ENCODE assay signal across 1 cellular context in the genomic region with DNA sequence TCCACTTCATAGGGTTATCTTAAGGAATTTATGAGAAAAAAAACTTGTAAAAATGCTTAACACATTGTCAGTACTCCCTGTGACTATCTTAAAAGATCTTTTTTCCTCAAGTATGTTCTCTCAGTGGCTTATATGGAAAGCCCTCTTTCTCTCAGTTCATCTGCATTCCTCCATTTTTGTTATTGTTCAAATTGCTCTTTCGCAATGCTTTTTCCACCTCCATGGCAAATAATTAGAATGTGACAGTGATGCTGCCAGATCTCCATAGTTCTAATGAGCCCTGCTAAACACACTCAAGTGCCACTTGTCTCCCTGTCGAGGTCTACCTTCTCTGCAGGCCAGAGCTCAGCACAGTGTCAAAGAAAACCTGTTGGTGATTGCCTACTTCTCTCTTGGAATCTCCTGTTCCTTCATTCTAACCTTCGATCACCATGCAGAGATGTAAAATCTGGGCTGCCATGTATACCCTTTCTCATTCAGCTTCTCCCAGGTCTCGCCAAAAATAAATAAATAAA.
TF ChIP-seq lines count a peak whose summit lies in the region.

No MANE protein-coding gene starts in this region.

TF ChIP-seq in GM23338, 12 proteins besides CTCF, POLR2A, EP300 and RAD21 (continued from another document):
- TF ChIP-seq, protein P1, sequence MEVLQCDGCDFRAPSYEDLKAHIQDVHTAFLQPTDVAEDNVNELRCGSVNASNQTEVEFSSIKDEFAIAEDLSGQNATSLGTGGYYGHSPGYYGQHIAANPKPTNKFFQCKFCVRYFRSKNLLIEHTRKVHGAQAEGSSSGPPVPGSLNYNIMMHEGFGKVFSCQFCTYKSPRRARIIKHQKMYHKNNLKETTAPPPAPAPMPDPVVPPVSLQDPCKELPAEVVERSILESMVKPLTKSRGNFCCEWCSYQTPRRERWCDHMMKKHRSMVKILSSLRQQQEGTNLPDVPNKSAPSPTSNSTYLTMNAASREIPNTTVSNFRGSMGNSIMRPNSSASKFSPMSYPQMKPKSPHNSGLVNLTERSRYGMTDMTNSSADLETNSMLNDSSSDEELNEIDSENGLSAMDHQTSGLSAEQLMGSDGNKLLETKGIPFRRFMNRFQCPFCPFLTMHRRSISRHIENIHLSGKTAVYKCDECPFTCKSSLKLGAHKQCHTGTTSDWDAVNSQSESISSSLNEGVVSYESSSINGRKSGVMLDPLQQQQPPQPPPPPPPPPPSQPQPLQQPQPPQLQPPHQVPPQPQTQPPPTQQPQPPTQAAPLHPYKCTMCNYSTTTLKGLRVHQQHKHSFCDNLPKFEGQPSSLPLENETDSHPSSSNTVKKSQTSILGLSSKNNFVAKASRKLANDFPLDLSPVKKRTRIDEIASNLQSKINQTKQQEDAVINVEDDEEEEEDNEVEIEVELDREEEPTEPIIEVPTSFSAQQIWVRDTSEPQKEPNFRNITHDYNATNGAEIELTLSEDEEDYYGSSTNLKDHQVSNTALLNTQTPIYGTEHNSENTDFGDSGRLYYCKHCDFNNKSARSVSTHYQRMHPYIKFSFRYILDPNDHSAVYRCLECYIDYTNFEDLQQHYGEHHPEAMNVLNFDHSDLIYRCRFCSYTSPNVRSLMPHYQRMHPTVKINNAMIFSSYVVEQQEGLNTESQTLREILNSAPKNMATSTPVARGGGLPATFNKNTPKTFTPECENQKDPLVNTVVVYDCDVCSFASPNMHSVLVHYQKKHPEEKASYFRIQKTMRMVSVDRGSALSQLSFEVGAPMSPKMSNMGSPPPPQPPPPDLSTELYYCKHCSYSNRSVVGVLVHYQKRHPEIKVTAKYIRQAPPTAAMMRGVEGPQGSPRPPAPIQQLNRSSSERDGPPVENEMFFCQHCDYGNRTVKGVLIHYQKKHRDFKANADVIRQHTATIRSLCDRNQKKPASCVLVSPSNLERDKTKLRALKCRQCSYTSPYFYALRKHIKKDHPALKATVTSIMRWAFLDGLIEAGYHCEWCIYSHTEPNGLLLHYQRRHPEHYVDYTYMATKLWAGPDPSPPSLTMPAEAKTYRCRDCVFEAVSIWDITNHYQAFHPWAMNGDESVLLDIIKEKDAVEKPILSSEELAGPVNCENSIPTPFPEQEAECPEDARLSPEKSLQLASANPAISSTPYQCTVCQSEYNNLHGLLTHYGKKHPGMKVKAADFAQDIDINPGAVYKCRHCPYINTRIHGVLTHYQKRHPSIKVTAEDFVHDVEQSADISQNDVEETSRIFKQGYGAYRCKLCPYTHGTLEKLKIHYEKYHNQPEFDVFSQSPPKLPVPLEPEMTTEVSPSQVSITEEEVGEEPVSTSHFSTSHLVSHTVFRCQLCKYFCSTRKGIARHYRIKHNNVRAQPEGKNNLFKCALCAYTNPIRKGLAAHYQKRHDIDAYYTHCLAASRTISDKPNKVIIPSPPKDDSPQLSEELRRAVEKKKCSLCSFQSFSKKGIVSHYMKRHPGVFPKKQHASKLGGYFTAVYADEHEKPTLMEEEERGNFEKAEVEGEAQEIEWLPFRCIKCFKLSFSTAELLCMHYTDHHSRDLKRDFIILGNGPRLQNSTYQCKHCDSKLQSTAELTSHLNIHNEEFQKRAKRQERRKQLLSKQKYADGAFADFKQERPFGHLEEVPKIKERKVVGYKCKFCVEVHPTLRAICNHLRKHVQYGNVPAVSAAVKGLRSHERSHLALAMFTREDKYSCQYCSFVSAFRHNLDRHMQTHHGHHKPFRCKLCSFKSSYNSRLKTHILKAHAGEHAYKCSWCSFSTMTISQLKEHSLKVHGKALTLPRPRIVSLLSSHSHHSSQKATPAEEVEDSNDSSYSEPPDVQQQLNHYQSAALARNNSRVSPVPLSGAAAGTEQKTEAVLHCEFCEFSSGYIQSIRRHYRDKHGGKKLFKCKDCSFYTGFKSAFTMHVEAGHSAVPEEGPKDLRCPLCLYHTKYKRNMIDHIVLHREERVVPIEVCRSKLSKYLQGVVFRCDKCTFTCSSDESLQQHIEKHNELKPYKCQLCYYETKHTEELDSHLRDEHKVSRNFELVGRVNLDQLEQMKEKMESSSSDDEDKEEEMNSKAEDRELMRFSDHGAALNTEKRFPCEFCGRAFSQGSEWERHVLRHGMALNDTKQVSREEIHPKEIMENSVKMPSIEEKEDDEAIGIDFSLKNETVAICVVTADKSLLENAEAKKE (CRISPR knock-in tag; IDR thresholded peaks at IDR 0.05), result no peak
- TF ChIP-seq, protein P2, sequence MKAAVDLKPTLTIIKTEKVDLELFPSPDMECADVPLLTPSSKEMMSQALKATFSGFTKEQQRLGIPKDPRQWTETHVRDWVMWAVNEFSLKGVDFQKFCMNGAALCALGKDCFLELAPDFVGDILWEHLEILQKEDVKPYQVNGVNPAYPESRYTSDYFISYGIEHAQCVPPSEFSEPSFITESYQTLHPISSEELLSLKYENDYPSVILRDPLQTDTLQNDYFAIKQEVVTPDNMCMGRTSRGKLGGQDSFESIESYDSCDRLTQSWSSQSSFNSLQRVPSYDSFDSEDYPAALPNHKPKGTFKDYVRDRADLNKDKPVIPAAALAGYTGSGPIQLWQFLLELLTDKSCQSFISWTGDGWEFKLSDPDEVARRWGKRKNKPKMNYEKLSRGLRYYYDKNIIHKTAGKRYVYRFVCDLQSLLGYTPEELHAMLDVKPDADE (IDR thresholded peaks at IDR 0.05), result no peak
- TF ChIP-seq JUNB (IDR thresholded peaks at IDR 0.05; ENCODE audit: unreplicated experiment), result no peak
TF ChIP-seq in GM23338: peak in this region for 0.
